21 cellular contexts compared by ENCODE assay signal in genomic region chr20:42635699-42636411, GRCh38.
"Had no signal": no experiment of that assay in that cellular context is flagged by ENCODE, and none has a peak within 500 bp of the region (broad histone marks: within the 10 kb centered on the region; RNA-seq: fewer than 3 reads in every experiment).

No MANE protein-coding gene starts in this region.

- FAIRE-seq: endometrium, frontal cortex, kidney had no signal

- H3K27me3 Mint-ChIP-seq: memory B cell; naive B cell; natural killer cell treated with Interleukin-12 subunit alpha and Interleukin-12 subunit beta and Interleukin-15 and Interleukin-18, amount 100 ng/mL, for 72 hours; progenitor cell of endocrine pancreas; stimulated activated memory B cell treated with anti-CD40 and anti-IgM and Interleukin-4, amounts not matched to agents 10 μg/mL and 1 μg/mL and 100 μg/mL, for 72 hours; stimulated activated naive CD8-positive, alpha-beta T cell treated with anti-CD3 and anti-CD28 coated beads, Interleukin-15, Interleukin-2, amounts not matched to agents 100 ng/mL and 50 ng/mL, for 24 hours had no signal

- DNase-seq: caudate nucleus; cerebellar nuclear complex; cortex of kidney; effector memory CD8-positive, alpha-beta T cell; kidney; left colon; left ventricle myocardium superior; mucosa of descending colon; naive B cell; spleen; stimulated activated CD4-positive, alpha-beta T cell treated with anti-CD3 and anti-CD28 coated beads, Interleukin-4, amount 100 ng/mL, for 4 hours; transverse colon had no signal

- H3K36me3 Mint-ChIP-seq: memory B cell; naive B cell; natural killer cell treated with Interleukin-12 subunit alpha and Interleukin-12 subunit beta and Interleukin-15 and Interleukin-18, amount 100 ng/mL, for 72 hours; stimulated activated memory B cell treated with anti-CD40 and anti-IgM and Interleukin-4, amounts not matched to agents 10 μg/mL and 1 μg/mL and 100 μg/mL, for 72 hours had no signal

- H3K4me1 Mint-ChIP-seq: memory B cell; naive B cell; neural crest cell; stimulated activated memory B cell treated with anti-CD40 and anti-IgM and Interleukin-4, amounts not matched to agents 10 μg/mL and 1 μg/mL and 100 μg/mL, for 72 hours had no signal

- ATAC-seq: effector memory CD8-positive, alpha-beta T cell; left colon; left ventricle myocardium superior; mucosa of descending colon; natural killer cell treated with Interleukin-12 subunit alpha and Interleukin-12 subunit beta and Interleukin-15 and Interleukin-18, amount 100 ng/mL, for 72 hours; sciatic nerve; stimulated activated memory B cell treated with anti-CD40 and anti-IgM and Interleukin-4, amounts not matched to agents 10 μg/mL and 1 μg/mL and 100 μg/mL, for 72 hours had no signal

- H3K27ac Mint-ChIP-seq: effector memory CD8-positive, alpha-beta T cell; memory B cell; naive B cell; natural killer cell treated with Interleukin-12 subunit alpha and Interleukin-12 subunit beta and Interleukin-15 and Interleukin-18, amount 100 ng/mL, for 72 hours; progenitor cell of endocrine pancreas; stimulated activated memory B cell treated with anti-CD40 and anti-IgM and Interleukin-4, amounts not matched to agents 10 μg/mL and 1 μg/mL and 100 μg/mL, for 72 hours; stimulated activated naive CD8-positive, alpha-beta T cell treated with anti-CD3 and anti-CD28 coated beads, Interleukin-15, Interleukin-2, amounts not matched to agents 100 ng/mL and 50 ng/mL, for 24 hours had no signal

- H3K4me3 Mint-ChIP-seq: effector memory CD8-positive, alpha-beta T cell; memory B cell; naive B cell; natural killer cell treated with Interleukin-12 subunit alpha and Interleukin-12 subunit beta and Interleukin-15 and Interleukin-18, amount 100 ng/mL, for 72 hours; neural crest cell; stimulated activated memory B cell treated with anti-CD40 and anti-IgM and Interleukin-4, amounts not matched to agents 10 μg/mL and 1 μg/mL and 100 μg/mL, for 72 hours; stimulated activated naive CD8-positive, alpha-beta T cell treated with anti-CD3 and anti-CD28 coated beads, Interleukin-15, Interleukin-2, amounts not matched to agents 100 ng/mL and 50 ng/mL, for 24 hours had no signal

- H3K9me3 Mint-ChIP-seq: naive B cell; neural crest cell; stimulated activated memory B cell treated with anti-CD40 and anti-IgM and Interleukin-4, amounts not matched to agents 10 μg/mL and 1 μg/mL and 100 μg/mL, for 72 hours; stimulated activated naive CD8-positive, alpha-beta T cell treated with anti-CD3 and anti-CD28 coated beads, Interleukin-15, Interleukin-2, amounts not matched to agents 100 ng/mL and 50 ng/mL, for 24 hours had no signal
